Comparison of ENCODE assay signal across 1 cellular context in genomic region chr10:35195361-35196306, GRCh38.
A peak's percentile ranks its signal among the peaks of the same experiment; 100 is the strongest.
TF ChIP-seq lines count a peak whose summit lies in the region.

No MANE protein-coding gene starts in this region.

TF ChIP-seq in K562, 482 proteins besides CTCF, POLR2A, EP300 and RAD21 (continued from another document):
- TF ChIP-seq ZBTB5 (IDR thresholded peaks at IDR 0.05) (no peak), ATF2 (CRISPR knock-in tag; IDR thresholded peaks at IDR 0.05) (peak; percentile 78; the same call in 1 of the 2 replicates), HLTF (IDR thresholded peaks at IDR 0.05) (peak; percentile 81; the same call in 1 of the 2 replicates), NBN (IDR thresholded peaks at IDR 0.05; ENCODE audit: low read depth) (peak; percentile 94), ZBTB33 (CRISPR knock-in tag; IDR thresholded peaks at IDR 0.05) (no peak), CEBPB (tag; IDR thresholded peaks at IDR 0.05) (peak; percentile 64), CC2D1A (IDR thresholded peaks at IDR 0.05) (peak; percentile 41), COPS2 (conservative IDR thresholded peaks at IDR 0.05) (no peak), PRDM10 (IDR thresholded peaks at IDR 0.05; ENCODE audit: partially characterized antibody) (peak; percentile 83), CREB1 (IDR thresholded peaks at IDR 0.05) (peak; percentile 96), CREB1 (CRISPR knock-in tag; IDR thresholded peaks at IDR 0.05) (peak; percentile 93), ZNF644 (tag; IDR thresholded peaks at IDR 0.05; ENCODE audit: low read depth) (no peak), CREM (IDR thresholded peaks at IDR 0.05; ENCODE audit: low read depth) (peak; percentile 96), TCF3 (CRISPR knock-in tag; IDR thresholded peaks at IDR 0.05) (no peak; the same call in 1 of the 2 replicates), ZFX (CRISPR knock-in tag; IDR thresholded peaks at IDR 0.05) (no peak), CXXC5 (CRISPR knock-in tag; IDR thresholded peaks at IDR 0.05) (peak; percentile 38; the same call in 1 of the 2 replicates), SMARCE1 (IDR thresholded peaks at IDR 0.05) (peak; percentile 62; the same call in 1 of the 2 replicates), PHF8 (IDR thresholded peaks at IDR 0.05; ENCODE audit: borderline replicate concordance, low read length) (peak; percentile 16; the same call in 1 of the 2 replicates), DPF2 (IDR thresholded peaks at IDR 0.05) (peak; percentile 74)
TF ChIP-seq in K562: peak in this region for 104.
